ENCODE assay signal across 15 cellular contexts in genomic region chr12:46550266-46550879, GRCh38.
DNase-seq lines count a peak whose midpoint lies in the region; ATAC-seq and TF ChIP-seq lines count a peak whose summit lies in the region.
"Had no signal": no experiment of that assay in that cellular context is flagged by ENCODE, and none has a peak within 500 bp of the region (broad histone marks: within the 10 kb centered on the region; RNA-seq: fewer than 3 reads in every experiment).

No MANE protein-coding gene starts in this region.

- H3K79me2 ChIP-seq in mammary epithelial cell (ENCODE audit: insufficient read depth, low read length) (no peaks in the 10 kb centered on the region), smooth muscle cell (ENCODE audit: low read depth) (no peaks in the 10 kb centered on the region)

- H4K20me1 ChIP-seq in mammary epithelial cell (ENCODE audit: insufficient read depth, low read length) (no peaks in the 10 kb centered on the region), smooth muscle cell (ENCODE audit: low read depth) (no peaks in the 10 kb centered on the region)

- H3K9me3 ChIP-seq in RWPE2 (ENCODE audit: severe bottlenecking): no peaks in the 10 kb centered on the region
- H3K9me3 ChIP-seq in mammary epithelial cell (replicated peaks; ENCODE audit: insufficient read depth, low read length): no peaks in the 10 kb centered on the region
- no peaks in the 10 kb centered on the region for H3K9me3 ChIP-seq in smooth muscle cell (replicated peaks; ENCODE audit: low read depth)
- peaks cover 0 to 4% (median 0%) of the 10 kb centered on the region in 8 donors for H3K9me3 ChIP-seq in spleen
- H3K9me3 ChIP-seq: mucosa of descending colon, uterus had no signal

- 95% methylated on average over 4 of the region's 4 CpGs for WGBS in mammary epithelial cell (ENCODE audit: low coverage, missing lambda C conversion rate)
- WGBS in smooth muscle cell (ENCODE audit: low lambda C conversion rate): 93% methylated on average over 4 of the region's 4 CpGs
- 93 to 95% (median 95%) methylated on average over 4 of the region's 4 CpGs for WGBS in spleen, 5 donors

- BruUV-seq in mammary epithelial cell (replicated peaks; lab: Mats Ljungman, UMichigan): no TSS peak

- H3K27me3 ChIP-seq in RWPE2 (ENCODE audit: insufficient read depth, poor library complexity, severe bottlenecking) (no peaks in the 10 kb centered on the region), mammary epithelial cell (ENCODE audit: insufficient read depth, low read length) (no peaks in the 10 kb centered on the region), smooth muscle cell (ENCODE audit: low read depth) (no peaks in the 10 kb centered on the region), spleen (replicated peaks in 1 of 7) (no peaks in the 10 kb centered on the region)
- H3K27me3 ChIP-seq: uterus had no signal

- H3K36me3 ChIP-seq in RWPE2 (ENCODE audit: low read depth) (no peaks in the 10 kb centered on the region), mammary epithelial cell (ENCODE audit: insufficient read depth, low read length) (no peaks in the 10 kb centered on the region), smooth muscle cell (ENCODE audit: low read depth) (no peaks in the 10 kb centered on the region), spleen (no peaks in the 10 kb centered on the region)
- H3K36me3 ChIP-seq: uterus had no signal

- H3K4me1 ChIP-seq in RWPE2 (ENCODE audit: insufficient read depth, poor library complexity, severe bottlenecking) (peaks cover 90% of the 10 kb centered on the region), mammary epithelial cell (ENCODE audit: insufficient read depth, low read length) (peaks cover 87% of the 10 kb centered on the region), smooth muscle cell (ENCODE audit: low read depth) (peaks cover 10% of the 10 kb centered on the region), spleen (peaks cover 3 to 45% (median 14%) of the 10 kb centered on the region in 6 donors)

- H3K4me2 ChIP-seq in mammary epithelial cell (ENCODE audit: insufficient read depth, low read depth, low read length) (peak overlapping the region; percentile 61), smooth muscle cell (no peak overlapping the region)

- TF ChIP-seq POLR2A in spleen (IDR thresholded peaks at IDR 0.05): no peak

- ATAC-seq in RWPE2 (ENCODE audit: low read depth) (no peak), left colon (no peak)

- H3K27ac ChIP-seq in RWPE2 (ENCODE audit: poor library complexity, severe bottlenecking) (peak overlapping the region; percentile 98), mammary epithelial cell (ENCODE audit: insufficient read depth, low read depth, low read length) (peak overlapping the region; percentile 100), smooth muscle cell (ENCODE audit: low read depth) (peak overlapping the region; percentile 80), spleen (peak overlapping the region in 2 of 8 donors; percentile 45 to 46)
- H3K27ac ChIP-seq: uterus had no signal

- intact Hi-C loops in activated naive CD4-positive, alpha-beta T cell treated with anti-CD3 and anti-CD28 coated beads for 36 hours (cut with micrococcal nuclease): loop anchor here (1.0 to 10.0 kb wide), 9 partner anchors 26 to 1316 kb away; no protein-coding TSS in a partner anchor
- intact Hi-C loops in mammary epithelial cell (cut with micrococcal nuclease): no loop called here
- intact Hi-C loops in left colon (cut with DNase I, micrococcal nuclease): no loop called here
- intact Hi-C loops in spleen (cut with DNase I; ENCODE audit: low total_unique reads): no loop called here

- in situ Hi-C loops in mammary epithelial cell (cut with MboI; ENCODE audit: low sequenced_read_pairs in 2 of 2) (loop anchor here in 1 of 2 donors (5.0 to 25.0 kb wide), 4 partner anchors 117 to 462 kb away; partner anchors contain the start of gene SLC38A1), KBM-7 (cut with MboI; ENCODE audit: low pct_unique_long_range_greater_than_20kb, low sequenced_read_pairs) (no loop called here)

- H2AFZ ChIP-seq in mammary epithelial cell (ENCODE audit: low read depth, low read length) (no peak overlapping the region), smooth muscle cell (ENCODE audit: low read depth) (no peak overlapping the region)

- H3K27me3 Mint-ChIP-seq in activated naive CD4-positive, alpha-beta T cell treated with anti-CD3 and anti-CD28 coated beads for 36 hours (ENCODE audit: low read depth): no peaks in the 10 kb centered on the region

- peak overlapping the region; percentile 64 for H3K4me3 Mint-ChIP-seq in activated naive CD4-positive, alpha-beta T cell treated with anti-CD3 and anti-CD28 coated beads for 36 hours
- H3K4me3 Mint-ChIP-seq: H9 had no signal

- H3K36me3 Mint-ChIP-seq in activated naive CD4-positive, alpha-beta T cell treated with anti-CD3 and anti-CD28 coated beads for 36 hours (ENCODE audit: low read depth): peaks cover 1% of the 10 kb centered on the region

- H3F3A ChIP-seq in smooth muscle cell (ENCODE audit: low read depth): peaks cover 6% of the 10 kb centered on the region

- H3K9ac ChIP-seq in mammary epithelial cell (ENCODE audit: insufficient read depth, low read length): peak overlapping the region; percentile 83
- H3K9ac ChIP-seq in smooth muscle cell (ENCODE audit: low read depth): peak overlapping the region; percentile 35

- no peak overlapping the region for H3K4me3 ChIP-seq in RWPE2 (ENCODE audit: severe bottlenecking)
- H3K4me3 ChIP-seq in mammary epithelial cell (replicated peaks in 1 of 3; ENCODE audit: insufficient read depth in 1 of 3, low read depth in 2 of 3, low read length in 3 of 3): no peak overlapping the region
- no peak overlapping the region for H3K4me3 ChIP-seq in smooth muscle cell
- H3K4me3 ChIP-seq in spleen: no peak overlapping the region
- H3K4me3 ChIP-seq: mucosa of descending colon, uterus had no signal

- CTCF ChIA-PET in activated naive CD4-positive, alpha-beta T cell treated with anti-CD3 and anti-CD28 coated beads for 36 hours (lab: Charles Lee): interaction anchor here (0.7 to 0.9 kb wide), 2 partner anchors 26 to 180 kb away, joined by 3 to 4 read pairs; no protein-coding TSS in a partner anchor
- CTCF ChIA-PET in mammary epithelial cell (lab: Charles Lee; ENCODE audit: low non-redundant PET): no interaction called here

- peak overlapping the region; percentile 97 for H3K27ac Mint-ChIP-seq in activated naive CD4-positive, alpha-beta T cell treated with anti-CD3 and anti-CD28 coated beads for 36 hours
- H3K27ac Mint-ChIP-seq: H9 had no signal

- dilution Hi-C loops in mammary epithelial cell (cut with HindIII; ENCODE audit: low sequenced_read_pairs): no loop called here

- no peak for DNase-seq in activated naive CD4-positive, alpha-beta T cell treated with anti-CD3 and anti-CD28 coated beads for 36 hours
- no peak for DNase-seq in activated naive CD4-positive, alpha-beta T cell (lab: John Stamatoyannopoulos, UW)
- DNase-seq in RWPE2 (ENCODE audit: low spot score): no peak
- DNase-seq in mammary epithelial cell: no peak
- no peak for DNase-seq in smooth muscle cell (lab: John Stamatoyannopoulos, UW; ENCODE audit: unreplicated experiment)
- no peak for DNase-seq in left colon
- DNase-seq in spleen: no peak
- DNase-seq in KBM-7: no peak
- DNase-seq: activated effector memory CD4-positive, alpha-beta T cell treated with anti-CD3 and anti-CD28 coated beads, Interleukin-2, amount 50 U/mL, for 16 hours; H9; mucosa of descending colon; NCI-H2081; NCI-H524 treated with DMSO at 0.1 percent for 48 hours; small intestine; uterus had no signal

- TF ChIP-seq CTCF in RWPE2 (IDR thresholded peaks at IDR 0.05; ENCODE audit: poor library complexity, severe bottlenecking) (no peak), mammary epithelial cell (conservative IDR thresholded peaks at IDR 0.05 in 1 of 2, IDR thresholded peaks at IDR 0.05 in 1 of 2; ENCODE audit: extremely low read depth in 1 of 2, insufficient read depth in 1 of 2, low read depth in 1 of 2, low read length in 2 of 2) (no peak), smooth muscle cell (IDR thresholded peaks at IDR 0.05; ENCODE audit: borderline replicate concordance, insufficient read depth, poor library complexity, severe bottlenecking) (no peak), spleen (IDR thresholded peaks at IDR 0.05 in 8 of 11, conservative IDR thresholded peaks at IDR 0.05 in 3 of 11) (no peak)

- peaks cover 74% of the 10 kb centered on the region for H3K4me1 Mint-ChIP-seq in activated naive CD4-positive, alpha-beta T cell treated with anti-CD3 and anti-CD28 coated beads for 36 hours (ENCODE audit: low read depth)
- H3K4me1 Mint-ChIP-seq: H9 had no signal

- H3K9me3 Mint-ChIP-seq in activated naive CD4-positive, alpha-beta T cell treated with anti-CD3 and anti-CD28 coated beads for 36 hours: peaks cover 3% of the 10 kb centered on the region
